8 cellular contexts compared by ENCODE assay signal in genomic region chr5:10601246-10602030, GRCh38. TPM values are rescaled to one million over a fixed set of nuclear protein-coding genes. Genes with fewer than 3 reads are reported as not detected.
DNase-seq lines count a peak whose midpoint lies in the region; ATAC-seq and TF ChIP-seq lines count a peak whose summit lies in the region.

No MANE protein-coding gene starts in this region.

- H3K9me3 ChIP-seq in stomach: no peaks in the 10 kb centered on the region

- intact Hi-C loops in stomach (cut with DNase I; ENCODE audit: low total_unique reads): no loop called here

- TF ChIP-seq POLR2A in stomach (IDR thresholded peaks at IDR 0.05): no peak

- no peak for TF ChIP-seq EP300 in stomach (IDR thresholded peaks at IDR 0.05)

- DNase-seq in DMS153 (lab: John Stamatoyannopoulos, UW) (peak; percentile 99), NCI-H748 (lab: John Stamatoyannopoulos, UW; ENCODE audit: unreplicated experiment) (peak; percentile 100), caudate nucleus (lab: John Stamatoyannopoulos, UW) (peak; percentile 25 to 94 (median 79)), kidney tubule cell (ENCODE audit: low spot score) (peak; percentile 89), stomach (peak; percentile 58)
- DNase-seq in stimulated activated CD4-positive, alpha-beta T cell treated with anti-CD3 and anti-CD28 coated beads, Interleukin-4, amount 100 ng/mL, for 24 hours: no peak

- peaks cover 0 to 24% (median 15%) of the 10 kb centered on the region in 4 donors for H3K4me1 ChIP-seq in stomach

- H3K27me3 ChIP-seq in stomach: no peaks in the 10 kb centered on the region

- no peaks in the 10 kb centered on the region for H3K36me3 ChIP-seq in stomach

- peak overlapping the region; percentile 91 for H3K27ac ChIP-seq in caudate nucleus (ENCODE audit: low read depth, low read length)
- peak overlapping the region in 4 of 5 donors; percentile 15 to 74 (median 64) for H3K27ac ChIP-seq in stomach

- H3K4me3 ChIP-seq in stomach: no peak overlapping the region

- ATAC-seq in GM21360 (IDR thresholded peaks at IDR 0.05; ENCODE audit: unreplicated experiment) (peak; percentile 44), HG03520 (IDR thresholded peaks at IDR 0.05; ENCODE audit: unreplicated experiment) (peak; percentile 49)

- 21 to 39% (median 33%) methylated on average over 17 to 19 of the region's 19 CpGs for WGBS in stomach, 5 donors

- TF ChIP-seq CTCF in stomach (IDR thresholded peaks at IDR 0.05): no peak

RNA-seq across cellular contexts. Expression of gene ANKRD33B, which starts 37.6 kb away (rescaled TPM):
- total RNA-seq in stomach: 1 to 10 TPM in 4 of 5 donors, under 1 TPM in 1; 0.45 to 6.4 (median 2.8) TPM
- 1 to 10 TPM in 1 of 3 donors, under 1 TPM in 2; 0.50 to 2.1 (median 0.58) TPM for polyA plus RNA-seq in stomach
